1 cellular context compared by ENCODE assay signal in genomic region chr2:677056-677949, GRCh38.
A peak's percentile ranks its signal among the peaks of the same experiment; 100 is the strongest.
TF ChIP-seq lines count a peak whose summit lies in the region.

Gene TMEM18 (minus strand): TSS chr2:677406. CDS start chr2:677345, 61 bp downstream.

TF ChIP-seq in HepG2, 621 proteins besides CTCF, POLR2A, EP300 and RAD21 (continued from another document and continues in another):
- TF ChIP-seq KLF9 (CRISPR knock-in tag; IDR thresholded peaks at IDR 0.05; ENCODE audit: low read depth) (0 out of 2 replicates have a peak, but pooled peaks have one; percentile 52), REXO4 (CRISPR knock-in tag; IDR thresholded peaks at IDR 0.05; ENCODE audit: borderline replicate concordance) (0 out of 2 replicates have a peak, but pooled peaks have one; percentile 12), ZNF740 (CRISPR knock-in tag; IDR thresholded peaks at IDR 0.05) (no peak), DBP (CRISPR knock-in tag; IDR thresholded peaks at IDR 0.05; ENCODE audit: not compliant biosample characterization) (peak; percentile 91), ZNF296 (CRISPR knock-in tag; conservative IDR thresholded peaks at IDR 0.05) (peak; percentile 70; the same call in 1 of the 2 replicates), IRF2 (CRISPR knock-in tag; IDR thresholded peaks at IDR 0.05) (peak; percentile 90; the same call in 1 of the 2 replicates), POGK (CRISPR knock-in tag; conservative IDR thresholded peaks at IDR 0.05) (peak; percentile 84), TCF7L2 (IDR thresholded peaks at IDR 0.05; ENCODE audit: low read depth, low read length) (no peak), RFXANK (CRISPR knock-in tag; IDR thresholded peaks at IDR 0.05) (peak; percentile 82; the same call in 1 of the 2 replicates), ZNF781 (CRISPR knock-in tag; IDR thresholded peaks at IDR 0.05; ENCODE audit: borderline replicate concordance, not compliant biosample characterization) (peak; percentile 95), MXD4 (CRISPR knock-in tag; IDR thresholded peaks at IDR 0.05) (peak; percentile 53; the same call in 1 of the 2 replicates), AHDC1 (CRISPR knock-in tag; IDR thresholded peaks at IDR 0.05; ENCODE audit: borderline replicate concordance) (peak; percentile 85), SUZ12 (IDR thresholded peaks at IDR 0.05; ENCODE audit: low read depth, low read length) (no peak), DR1 (CRISPR knock-in tag; IDR thresholded peaks at IDR 0.05) (peak; percentile 99), ZNF687 (CRISPR knock-in tag; IDR thresholded peaks at IDR 0.05) (peak; percentile 94), ZNF503 (CRISPR knock-in tag; IDR thresholded peaks at IDR 0.05) (peak; percentile 89), ZKSCAN1 (IDR thresholded peaks at IDR 0.05; ENCODE audit: low read length) (peak; percentile 6; the same call in 1 of the 2 replicates), CSRNP1 (CRISPR knock-in tag; IDR thresholded peaks at IDR 0.05) (peak; percentile 79), ZNF143 (CRISPR knock-in tag; IDR thresholded peaks at IDR 0.05) (0 out of 2 replicates have a peak, but pooled peaks have one; percentile 48), HNRNPUL1 (IDR thresholded peaks at IDR 0.05; ENCODE audit: low read depth, low read length) (no peak), ZNF160 (CRISPR knock-in tag; IDR thresholded peaks at IDR 0.05) (peak; percentile 97), ZNF557 (CRISPR knock-in tag; IDR thresholded peaks at IDR 0.05) (0 out of 2 replicates have a peak, but pooled peaks have one; percentile 55), KMT2A (CRISPR knock-in tag; IDR thresholded peaks at IDR 0.05) (peak; percentile 87), FOXO4 (CRISPR knock-in tag; conservative IDR thresholded peaks at IDR 0.05) (no peak), ZNF883 (CRISPR knock-in tag; IDR thresholded peaks at IDR 0.05; ENCODE audit: not compliant biosample characterization) (peak; percentile 88), ZNF232 (CRISPR knock-in tag; IDR thresholded peaks at IDR 0.05; ENCODE audit: borderline replicate concordance) (peak; percentile 85; the same call in 1 of the 2 replicates), ZBTB44 (CRISPR knock-in tag; IDR thresholded peaks at IDR 0.05) (peak; percentile 94), ZNF33A (CRISPR knock-in tag; IDR thresholded peaks at IDR 0.05; ENCODE audit: borderline replicate concordance) (peak; percentile 45; the same call in 1 of the 2 replicates), RBM39 (IDR thresholded peaks at IDR 0.05; ENCODE audit: low read depth, low read length, poor library complexity, severe bottlenecking) (peak; percentile 99), U2AF2 (IDR thresholded peaks at IDR 0.05; ENCODE audit: low read depth, low read length) (no peak), YY1 (IDR thresholded peaks at IDR 0.05; ENCODE audit: insufficient read depth, insufficient replicate concordance, low read depth, low read length) (peak; percentile 82), MIER2 (CRISPR knock-in tag; IDR thresholded peaks at IDR 0.05) (peak; percentile 29; the same call in 1 of the 2 replicates), ZNF329 (CRISPR knock-in tag; IDR thresholded peaks at IDR 0.05; ENCODE audit: low read depth) (no peak; the same call in 1 of the 2 replicates), NONO (IDR thresholded peaks at IDR 0.05) (no peak), NONO (CRISPR knock-in tag; conservative IDR thresholded peaks at IDR 0.05) (peak; percentile 97), ZNF597 (CRISPR knock-in tag; IDR thresholded peaks at IDR 0.05) (no peak)
